10 cellular contexts compared by ENCODE assay signal in the genomic region with DNA sequence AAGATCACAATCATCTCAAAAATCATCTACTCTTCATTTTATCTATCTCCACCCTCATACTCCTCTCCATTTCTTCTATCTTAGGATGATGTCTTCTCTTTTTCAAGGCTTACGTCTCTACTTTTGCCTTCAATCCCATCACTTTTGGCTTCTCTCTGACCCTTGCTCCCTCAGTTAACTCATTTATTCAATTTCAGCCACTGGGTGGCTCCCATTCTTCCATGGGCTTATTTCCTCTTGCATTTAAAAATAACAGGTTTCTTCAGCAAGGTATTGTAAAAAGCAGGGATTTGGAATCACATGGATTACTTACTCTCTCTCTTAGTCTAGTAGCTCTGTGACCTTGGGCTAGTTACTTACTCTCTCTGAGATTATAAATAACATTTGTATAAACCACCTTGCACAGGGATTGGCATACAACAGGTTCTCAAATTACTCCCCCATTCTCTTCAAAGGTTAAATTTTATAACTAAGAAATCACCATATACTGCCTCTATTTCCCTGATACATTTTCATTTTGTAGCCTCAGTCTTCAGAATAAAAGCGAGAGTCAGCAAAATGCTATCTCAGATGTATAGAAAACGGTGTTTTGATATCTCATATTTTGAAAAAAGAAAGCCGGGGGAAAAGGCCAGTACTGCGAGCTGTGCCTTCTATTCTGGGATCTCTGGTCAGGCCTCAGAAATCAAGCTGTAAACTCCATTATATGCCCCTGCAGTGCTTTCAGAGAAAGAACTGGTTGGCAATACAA. TPM values are rescaled to one million over a fixed set of nuclear protein-coding genes. Genes with fewer than 3 reads are reported as not detected.
DNase-seq lines count a peak whose midpoint lies in the region; FAIRE-seq lines count a peak whose summit lies in the region.
"Had no signal": no experiment of that assay in that cellular context is flagged by ENCODE, and none has a peak within 500 bp of the region (broad histone marks: within the 10 kb centered on the region; RNA-seq: fewer than 3 reads in every experiment).

No MANE protein-coding gene starts in this region.

- no peaks in the 10 kb centered on the region for H3K9me3 Mint-ChIP-seq in activated naive CD8-positive, alpha-beta T cell (ENCODE audit: low read depth)
- peaks cover 2% of the 10 kb centered on the region for H3K9me3 Mint-ChIP-seq in activated naive CD8-positive, alpha-beta T cell treated with anti-CD3 and anti-CD28 coated beads for 36 hours

- no peak for FAIRE-seq in urothelium cell line (lab: Jason Lieb, UNC)
- FAIRE-seq: GM18507 had no signal

- no peak overlapping the region for H3K4me3 Mint-ChIP-seq in activated naive CD8-positive, alpha-beta T cell
- H3K4me3 Mint-ChIP-seq in activated naive CD8-positive, alpha-beta T cell treated with anti-CD3 and anti-CD28 coated beads for 36 hours = no peak overlapping the region

- H3K4me1 Mint-ChIP-seq in activated naive CD8-positive, alpha-beta T cell (ENCODE audit: low read depth) = peaks cover 53% of the 10 kb centered on the region
- peaks cover 34% of the 10 kb centered on the region for H3K4me1 Mint-ChIP-seq in activated naive CD8-positive, alpha-beta T cell treated with anti-CD3 and anti-CD28 coated beads for 36 hours

- peaks cover 43% of the 10 kb centered on the region for H3K36me3 Mint-ChIP-seq in activated naive CD8-positive, alpha-beta T cell
- H3K36me3 Mint-ChIP-seq in activated naive CD8-positive, alpha-beta T cell treated with anti-CD3 and anti-CD28 coated beads for 36 hours = peaks cover 70% of the 10 kb centered on the region

- H3K27ac Mint-ChIP-seq in activated naive CD8-positive, alpha-beta T cell = peak overlapping the region; percentile 29
- H3K27ac Mint-ChIP-seq in activated naive CD8-positive, alpha-beta T cell treated with anti-CD3 and anti-CD28 coated beads for 36 hours = no peak overlapping the region

- no peak for DNase-seq in activated naive CD8-positive, alpha-beta T cell treated with anti-CD3 and anti-CD28 coated beads for 36 hours
- DNase-seq in RPMI7951 (ENCODE audit: low read depth) (peak; percentile 13), fibroblast of peridontal ligament (ENCODE audit: extremely low read depth) (peak; percentile 31), urothelium cell line (ENCODE audit: low spot score) (peak; percentile 13), hippocampal formation (lab: John Stamatoyannopoulos, UW) (no peak), HCEC 1CT (no peak), activated gamma-delta T cell (lab: John Stamatoyannopoulos, UW) (no peak)
- DNase-seq: C1 segment of cervical spinal cord had no signal

- H3K27me3 Mint-ChIP-seq in activated naive CD8-positive, alpha-beta T cell = no peaks in the 10 kb centered on the region
- no peaks in the 10 kb centered on the region for H3K27me3 Mint-ChIP-seq in activated naive CD8-positive, alpha-beta T cell treated with anti-CD3 and anti-CD28 coated beads for 36 hours

RNA-seq across cellular contexts. Expression of a gene that starts 5.5 kb away (rescaled TPM):
- total RNA-seq in activated naive CD8-positive, alpha-beta T cell treated with anti-CD3 and anti-CD28 coated beads for 36 hours = 1 to 10 TPM; 6.8 to 7.2 TPM
- 4.6 and 5.3 TPM in 2 replicates for total RNA-seq in RPMI7951 (2014; rRNA removed; shearing (Covaris generic))

RNA-seq across cellular contexts. Expression of a gene that starts 44.3 kb away (rescaled TPM):
- total RNA-seq in activated naive CD8-positive, alpha-beta T cell treated with anti-CD3 and anti-CD28 coated beads for 36 hours = 1 to 10 TPM; 1.8 TPM
- 3.9 and 4.3 TPM in 2 replicates for total RNA-seq in RPMI7951 (2014; rRNA removed; shearing (Covaris generic))

RNA-seq across cellular contexts. Expression of a gene that starts 49.2 kb away (rescaled TPM):
- total RNA-seq in activated naive CD8-positive, alpha-beta T cell treated with anti-CD3 and anti-CD28 coated beads for 36 hours = 1 to 10 TPM; 1.3 to 1.6 TPM
- 4.0 and 8.4 TPM in 2 replicates for total RNA-seq in RPMI7951 (2014; rRNA removed; shearing (Covaris generic))

RNA-seq across cellular contexts. Expression of a gene that starts 58.1 kb away (rescaled TPM):
- total RNA-seq in activated naive CD8-positive, alpha-beta T cell treated with anti-CD3 and anti-CD28 coated beads for 36 hours = 1 to 10 TPM; 2.5 to 3.0 TPM
- 1.6 and 3.8 TPM in 2 replicates for total RNA-seq in RPMI7951 (2014; rRNA removed; shearing (Covaris generic))

Comparison
In these comparisons a context has a peak if more than half of its experiments do, and no peak if none do; other contexts are left out.
1. DNase-seq: peak in RPMI7951 (single experiment), fibroblast of peridontal ligament (single experiment) and urothelium cell line (single experiment); none in activated naive CD8-positive, alpha-beta T cell treated with anti-CD3 and anti-CD28 coated beads for 36 hours (single experiment), hippocampal formation (0 of 2), HCEC 1CT (single experiment) and activated gamma-delta T cell (single experiment).